In the genomic region with DNA sequence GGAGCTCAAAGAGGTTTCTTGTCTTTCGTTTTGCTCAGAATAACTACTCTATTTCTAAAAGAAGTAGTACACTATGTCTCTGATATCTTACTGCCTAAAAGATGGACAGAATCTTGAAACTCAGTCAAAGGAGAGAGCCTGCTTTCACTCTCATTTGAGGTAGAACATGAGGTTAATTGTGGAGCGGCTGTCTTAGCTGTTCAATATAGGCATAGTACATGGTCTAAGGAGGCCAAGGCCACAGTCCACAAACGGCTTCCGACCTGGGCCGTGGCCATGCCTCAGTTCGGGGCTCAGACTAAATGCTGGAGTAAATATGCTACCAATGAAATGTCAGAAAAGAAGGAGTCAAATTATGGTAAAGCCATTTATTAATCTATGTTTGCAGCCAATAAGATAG, we compare ENCODE assay signal across 29 cellular contexts.
"Had no signal": no experiment of that assay in that cellular context is flagged by ENCODE, and none has a peak within 500 bp of the region (broad histone marks: within the 10 kb centered on the region; RNA-seq: fewer than 3 reads in every experiment).

No MANE protein-coding gene starts in this region.

- H3K4me3 ChIP-seq: SJCRH30 had no signal

- H3K27me3 ChIP-seq: SJCRH30 had no signal

- ATAC-seq: activated CD4-positive, alpha-beta T cell treated with anti-CD3 and anti-CD28 coated beads for 36 hours; activated CD4-positive, CD25-positive, alpha-beta regulatory T cell treated with anti-CD3 and anti-CD28 coated beads, Interleukin-2, amount 50 U/mL, for 24 hours; activated CD8-positive, alpha-beta memory T cell treated with anti-CD3 and anti-CD28 coated beads, Interleukin-2, amount 10 ng/mL, durations not matched to agents 7 days and 5 days; activated naive CD8-positive, alpha-beta T cell treated with anti-CD3 and anti-CD28 coated beads, Interleukin-2, amount 50 U/mL, for 24 hours; Panc1; WTC11 had no signal

- FAIRE-seq: bronchial epithelial cell had no signal

- H3K9ac ChIP-seq: SK-N-SH had no signal

- H3K4me2 ChIP-seq: SK-N-SH had no signal

- H3K4me1 ChIP-seq: SJCRH30 had no signal

- H3K27ac ChIP-seq: SJCRH30 had no signal

- H3K9me3 ChIP-seq: SJCRH30, SK-N-SH had no signal

- H3K36me3 ChIP-seq: SJCRH30 had no signal

- DNase-seq: activated CD4-positive, alpha-beta T cell treated with anti-CD3 and anti-CD28 coated beads for 36 hours; activated CD4-positive, alpha-beta T cell treated with anti-CD3 and anti-CD28 coated beads, Interleukin-2, amount 10 ng/mL, durations not matched to agents 7 days and 5 days; activated CD4-positive, alpha-beta T cell treated with anti-CD3 and anti-CD28 coated beads, Interleukin-2, amount 50 U/mL, for 48 hours; activated CD8-positive, alpha-beta memory T cell treated with anti-CD3 and anti-CD28 coated beads, Interleukin-2, amount 10 ng/mL, durations not matched to agents 7 days and 5 days; activated CD8-positive, alpha-beta memory T cell treated with anti-CD3 and anti-CD28 coated beads, Interleukin-2, amount 50 U/mL, for 48 hours; activated effector memory CD4-positive, alpha-beta T cell treated with Interleukin-2 at 50 U/mL for 16 hours; activated naive CD4-positive, alpha-beta T cell treated with anti-CD3 and anti-CD28 coated beads, Interleukin-2, amount 10 ng/mL, durations not matched to agents 7 days and 5 days; activated naive CD8-positive, alpha-beta T cell treated with anti-CD3 and anti-CD28 coated beads, Interleukin-2, amount 50 U/mL, for 24 hours; activated T-cell treated with anti-CD3 and anti-CD28 coated beads, Interleukin-2, amount 50 U/mL, for 48 hours; anterior cingulate cortex; caudate nucleus; cerebellar nuclear complex; NCI-H1105; NCI-H1417 treated with DMSO at 0.1 percent for 48 hours; NCI-H187 treated with DMSO at 0.1 percent for 48 hours; NCI-H2081; NCI-H2171 treated with DMSO at 0.1 percent for 48 hours; NCI-H2227 treated with DMSO at 0.1 percent for 48 hours; NCI-H446; NCI-H510A treated with DMSO at 0.1 percent for 48 hours; NCI-H69; NCI-H82; SHP77; SJCRH30; SK-N-SH had no signal
